ENCODE assay signal across 17 cellular contexts in genomic region chr11:94000641-94001040, GRCh38. TPM values are rescaled to one million over a fixed set of nuclear protein-coding genes. Genes with fewer than 3 reads are reported as not detected.
DNase-seq lines count a peak whose midpoint lies in the region; ATAC-seq, FAIRE-seq and TF ChIP-seq lines count a peak whose summit lies in the region.
"Had no signal": no experiment of that assay in that cellular context is flagged by ENCODE, and none has a peak within 500 bp of the region (broad histone marks: within the 10 kb centered on the region; RNA-seq: fewer than 3 reads in every experiment).

No MANE protein-coding gene starts in this region.

- no peaks in the 10 kb centered on the region for H3K27me3 ChIP-seq in mammary epithelial cell (ENCODE audit: insufficient read depth, low read length)
- no peaks in the 10 kb centered on the region for H3K27me3 ChIP-seq in bronchial epithelial cell (ENCODE audit: control insufficient read depth, insufficient read depth, low read length)
- H3K27me3 ChIP-seq: BLaER1 had no signal

- H3K4me2 ChIP-seq in mammary epithelial cell (ENCODE audit: insufficient read depth, low read depth, low read length): no peak overlapping the region
- H3K4me2 ChIP-seq: BLaER1 had no signal

- H3K27ac Mint-ChIP-seq in MCF 10A (ENCODE audit: low read depth, unreplicated experiment): no peak overlapping the region
- H3K27ac Mint-ChIP-seq in T-helper 2 cell treated with Interferon-gamma antibody and Interleukin-4, amounts not matched to agents 5 μg/mL and 100 μg/mL, for 36 hours: no peak overlapping the region
- H3K27ac Mint-ChIP-seq: CD8-positive, alpha-beta memory T cell had no signal

- H3K27ac ChIP-seq in mammary epithelial cell (ENCODE audit: insufficient read depth, low read depth, low read length): no peak overlapping the region
- H3K27ac ChIP-seq: 22Rv1, BLaER1 had no signal

- BruUV-seq in mammary epithelial cell (replicated peaks; lab: Mats Ljungman, UMichigan) (no TSS peak), MCF 10A (replicated peaks; lab: Mats Ljungman, UMichigan) (no TSS peak)

- WGBS in mammary epithelial cell (ENCODE audit: low coverage, missing lambda C conversion rate): 83% methylated on average over 2 of the region's 2 CpGs

- H3K36me3 ChIP-seq in mammary epithelial cell (ENCODE audit: insufficient read depth, low read length): no peaks in the 10 kb centered on the region
- no peaks in the 10 kb centered on the region for H3K36me3 ChIP-seq in bronchial epithelial cell (ENCODE audit: control insufficient read depth, insufficient read depth, low read length)
- H3K36me3 ChIP-seq: BLaER1 had no signal

- H3K79me2 ChIP-seq in mammary epithelial cell (ENCODE audit: insufficient read depth, low read length): no peaks in the 10 kb centered on the region

- dilution Hi-C loops in mammary epithelial cell (cut with HindIII; ENCODE audit: low sequenced_read_pairs): no loop called here

- peaks cover 7% of the 10 kb centered on the region for H3K4me1 ChIP-seq in mammary epithelial cell (ENCODE audit: insufficient read depth, low read length)
- H3K4me1 ChIP-seq: BLaER1, Caco-2 had no signal

- H3K9me3 ChIP-seq in mammary epithelial cell (replicated peaks; ENCODE audit: insufficient read depth, low read length): peaks cover 5% of the 10 kb centered on the region
- H3K9me3 ChIP-seq: BLaER1, Caco-2 had no signal

- POLR2A ChIA-PET in MCF 10A (lab: Yijun Ruan, JAX): interaction anchor here (0.7 kb wide), 1 partner anchor 44 kb away, joined by 3 read pairs; no protein-coding TSS in a partner anchor

- H3K4me1 Mint-ChIP-seq in MCF 10A (ENCODE audit: insufficient read depth, unreplicated experiment): peaks cover 7% of the 10 kb centered on the region
- no peaks in the 10 kb centered on the region for H3K4me1 Mint-ChIP-seq in T-helper 2 cell treated with Interferon-gamma antibody and Interleukin-4, amounts not matched to agents 5 μg/mL and 100 μg/mL, for 36 hours (ENCODE audit: low read depth)
- H3K4me1 Mint-ChIP-seq: CD8-positive, alpha-beta memory T cell had no signal

- H3K9me3 Mint-ChIP-seq in MCF 10A (ENCODE audit: unreplicated experiment): peaks cover 4% of the 10 kb centered on the region
- H3K9me3 Mint-ChIP-seq in T-helper 2 cell treated with Interferon-gamma antibody and Interleukin-4, amounts not matched to agents 5 μg/mL and 100 μg/mL, for 36 hours: peaks cover 7% of the 10 kb centered on the region

- TF ChIP-seq CTCF in mammary epithelial cell (conservative IDR thresholded peaks at IDR 0.05 in 1 of 2, IDR thresholded peaks at IDR 0.05 in 1 of 2; ENCODE audit: extremely low read depth in 1 of 2, insufficient read depth in 1 of 2, low read depth in 1 of 2, low read length in 2 of 2) (no peak), MCF 10A (IDR thresholded peaks at IDR 0.05; ENCODE audit: unreplicated experiment) (no peak), bronchial epithelial cell (IDR thresholded peaks at IDR 0.05; ENCODE audit: insufficient read depth, low read length, severe bottlenecking) (no peak), fibroblast of the aortic adventitia (IDR thresholded peaks at IDR 0.05; ENCODE audit: insufficient read depth, low read length) (no peak)

- FAIRE-seq in bronchial epithelial cell (lab: Jason Lieb, UNC): no peak
- FAIRE-seq: H54 had no signal

- in situ Hi-C loops in mammary epithelial cell (cut with MboI; ENCODE audit: low sequenced_read_pairs in 2 of 2): no loop called here

- CTCF ChIA-PET in mammary epithelial cell (lab: Charles Lee; ENCODE audit: low non-redundant PET) (interaction anchor here (0.7 kb wide), 1 partner anchor 68 kb away, joined by 3 read pairs; no protein-coding TSS in a partner anchor), MCF 10A (lab: Yijun Ruan, JAX) (interaction anchor here (0.7 kb wide), 1 partner anchor 98 kb away, joined by 3 read pairs; no protein-coding TSS in a partner anchor)

- H4K20me1 ChIP-seq in mammary epithelial cell (ENCODE audit: insufficient read depth, low read length): no peaks in the 10 kb centered on the region
- H4K20me1 ChIP-seq: BLaER1 had no signal

- no peaks in the 10 kb centered on the region for H3K27me3 Mint-ChIP-seq in MCF 10A (ENCODE audit: insufficient read depth, unreplicated experiment)
- H3K27me3 Mint-ChIP-seq in T-helper 2 cell treated with Interferon-gamma antibody and Interleukin-4, amounts not matched to agents 5 μg/mL and 100 μg/mL, for 36 hours (ENCODE audit: low read depth): no peaks in the 10 kb centered on the region

- H3K4me3 ChIP-seq in mammary epithelial cell (replicated peaks in 1 of 3; ENCODE audit: insufficient read depth in 1 of 3, low read depth in 2 of 3, low read length in 3 of 3) (no peak overlapping the region), bronchial epithelial cell (ENCODE audit: low read depth, low read length) (no peak overlapping the region), fibroblast of the aortic adventitia (ENCODE audit: low read depth, low read length) (no peak overlapping the region)
- H3K4me3 ChIP-seq: BLaER1 had no signal

- intact Hi-C loops in mammary epithelial cell (cut with micrococcal nuclease) (no loop called here), MCF 10A (cut with micrococcal nuclease) (no loop called here)

- H3K4me3 Mint-ChIP-seq in MCF 10A (ENCODE audit: unreplicated experiment): no peak overlapping the region
- H3K4me3 Mint-ChIP-seq in T-helper 2 cell treated with Interferon-gamma antibody and Interleukin-4, amounts not matched to agents 5 μg/mL and 100 μg/mL, for 36 hours: no peak overlapping the region

- H2AFZ ChIP-seq in mammary epithelial cell (ENCODE audit: low read depth, low read length): no peak overlapping the region

- ATAC-seq in HG02970 (IDR thresholded peaks at IDR 0.05; ENCODE audit: low FRiP score, unreplicated experiment): no peak

- peak; percentile 23 for DNase-seq in mammary epithelial cell
- DNase-seq in MCF 10A (ENCODE audit: unreplicated experiment): no peak
- DNase-seq in bronchial epithelial cell (ENCODE audit: low read depth): peak; percentile 40
- DNase-seq in fibroblast of the aortic adventitia (ENCODE audit: low read depth): peak; percentile 67
- DNase-seq in kidney tubule cell (ENCODE audit: low spot score): no peak
- no peak for DNase-seq in T-helper 2 cell treated with Interferon-gamma antibody and Interleukin-4, amounts not matched to agents 5 μg/mL and 100 μg/mL, for 36 hours (ENCODE audit: low spot score)
- DNase-seq in cortex of kidney (lab: John Stamatoyannopoulos, UW): no peak
- DNase-seq: AML-193; Caco-2; CD8-positive, alpha-beta memory T cell; DND-41; GF-D8 had no signal

- no peak overlapping the region for H3K9ac ChIP-seq in mammary epithelial cell (ENCODE audit: insufficient read depth, low read length)
- H3K9ac ChIP-seq: BLaER1 had no signal

- no peaks in the 10 kb centered on the region for H3K36me3 Mint-ChIP-seq in MCF 10A (ENCODE audit: insufficient read depth, unreplicated experiment)
- H3K36me3 Mint-ChIP-seq in T-helper 2 cell treated with Interferon-gamma antibody and Interleukin-4, amounts not matched to agents 5 μg/mL and 100 μg/mL, for 36 hours (ENCODE audit: low read depth): no peaks in the 10 kb centered on the region
- H3K36me3 Mint-ChIP-seq: CD8-positive, alpha-beta memory T cell had no signal

RNA-seq across cellular contexts. Expression of gene HEPHL1, which starts 20.5 kb away (rescaled TPM):
- total RNA-seq in mammary epithelial cell (10 to 100 TPM in 1 of 2 donors, 1 to 10 TPM in 1; 6.2 to 60.8 TPM), MCF 10A (2022) (not detected in 2 replicates), bronchial epithelial cell (0.26 and 0.51 TPM in 2 replicates), fibroblast of the aortic adventitia (ENCODE audit: low replicate concordance) (not detected in 2 replicates)
- polyA plus RNA-seq in mammary epithelial cell: 48.7 TPM
- 35.7 TPM for polyA minus RNA-seq in mammary epithelial cell
- total RNA-seq: Caco-2; CD8-positive, alpha-beta memory T cell; HT-29 had no signal
- polyA plus RNA-seq: CD8-positive, alpha-beta memory T cell had no signal

Comparison
In these comparisons a context has a peak if more than half of its experiments do, and no peak if none do; other contexts are left out.
1. DNase-seq: peak in mammary epithelial cell (single experiment), bronchial epithelial cell (single experiment) and fibroblast of the aortic adventitia (single experiment); none in MCF 10A (single experiment), kidney tubule cell (single experiment), T-helper 2 cell treated with Interferon-gamma antibody and Interleukin-4, amounts not matched to agents 5 μg/mL and 100 μg/mL, for 36 hours (single experiment) and cortex of kidney (single experiment).